In genomic region chr2:158745866-158746382, GRCh38 we compare ENCODE assay signal across 21 cellular contexts. TPM values are rescaled to one million over a fixed set of nuclear protein-coding genes. Genes with fewer than 3 reads are reported as not detected.
A peak's percentile ranks its signal among the peaks of the same experiment; 100 is the strongest.
DNase-seq lines count a peak whose midpoint lies in the region; ATAC-seq and TF ChIP-seq lines count a peak whose summit lies in the region.
"Had no signal": no experiment of that assay in that cellular context is flagged by ENCODE, and none has a peak within 500 bp of the region (broad histone marks: within the 10 kb centered on the region; RNA-seq: fewer than 3 reads in every experiment).

No MANE protein-coding gene starts in this region.

- peak; percentile 44 for TF ChIP-seq CTCF in activated CD8-positive, alpha-beta T cell treated with anti-CD3 and anti-CD28 coated beads for 36 hours (IDR thresholded peaks at IDR 0.05)
- TF ChIP-seq CTCF in Panc1 (IDR thresholded peaks at IDR 0.05) = peak; percentile 46
- TF ChIP-seq CTCF in glutamatergic neuron (IDR thresholded peaks at IDR 0.05; ENCODE audit: partially characterized antibody, unreplicated experiment) = no peak
- peak; percentile 9 for TF ChIP-seq CTCF in smooth muscle cell (IDR thresholded peaks at IDR 0.05; ENCODE audit: borderline replicate concordance, insufficient read depth, poor library complexity, severe bottlenecking)

- no peaks in the 10 kb centered on the region for H3K36me3 ChIP-seq in Panc1 (ENCODE audit: control insufficient read depth, insufficient read depth, low read length)
- no peaks in the 10 kb centered on the region for H3K36me3 ChIP-seq in smooth muscle cell (ENCODE audit: low read depth)
- H3K36me3 ChIP-seq: ascending aorta, BE2C, HAP-1, MG63, neutrophil, vagina had no signal

- peaks cover 3% of the 10 kb centered on the region for H3K4me1 Mint-ChIP-seq in activated CD8-positive, alpha-beta T cell treated with anti-CD3 and anti-CD28 coated beads for 36 hours (ENCODE audit: low read depth)
- H3K4me1 Mint-ChIP-seq in activated CD8-positive, alpha-beta T cell treated with anti-CD3 and anti-CD28 coated beads, Interleukin-2, amount 10 ng/mL, durations not matched to agents 7 days and 5 days (ENCODE audit: low read depth) = peaks cover 5% of the 10 kb centered on the region
- peaks cover 25% of the 10 kb centered on the region for H3K4me1 Mint-ChIP-seq in glutamatergic neuron (ENCODE audit: low read depth, unreplicated experiment)
- H3K4me1 Mint-ChIP-seq: activated naive CD4-positive, alpha-beta T cell treated with anti-CD3 and anti-CD28 coated beads, Interleukin-2, amount 50 U/mL, for 24 hours had no signal

- H3K27ac ChIP-seq in Panc1 (ENCODE audit: low read length) (no peak overlapping the region), smooth muscle cell (ENCODE audit: low read depth) (no peak overlapping the region)
- H3K27ac ChIP-seq: ascending aorta, neutrophil, vagina had no signal

- 46% methylated on average over 7 of the region's 7 CpGs for WGBS in smooth muscle cell (ENCODE audit: low lambda C conversion rate)

- H3K4me3 ChIP-seq in Panc1 (ENCODE audit: low read depth in 2 of 2, low read length in 2 of 2) = no peak overlapping the region
- no peak overlapping the region for H3K4me3 ChIP-seq in smooth muscle cell
- H3K4me3 ChIP-seq: ascending aorta, HAP-1, MG63, mucosa of descending colon, vagina had no signal

- H3K4me1 ChIP-seq in Panc1 (ENCODE audit: control insufficient read depth, insufficient read depth, low read length) = no peaks in the 10 kb centered on the region; the same call in none of the 2 replicates
- H3K4me1 ChIP-seq in smooth muscle cell (ENCODE audit: low read depth) = no peaks in the 10 kb centered on the region
- H3K4me1 ChIP-seq: ascending aorta, BE2C, Caco-2 had no signal

- no peaks in the 10 kb centered on the region for H3K36me3 Mint-ChIP-seq in activated CD8-positive, alpha-beta T cell treated with anti-CD3 and anti-CD28 coated beads for 36 hours (ENCODE audit: low read depth)
- H3K36me3 Mint-ChIP-seq in activated CD8-positive, alpha-beta T cell treated with anti-CD3 and anti-CD28 coated beads, Interleukin-2, amount 10 ng/mL, durations not matched to agents 7 days and 5 days (ENCODE audit: low read depth) = no peaks in the 10 kb centered on the region
- no peaks in the 10 kb centered on the region for H3K36me3 Mint-ChIP-seq in glutamatergic neuron (ENCODE audit: unreplicated experiment)
- H3K36me3 Mint-ChIP-seq: activated naive CD4-positive, alpha-beta T cell treated with anti-CD3 and anti-CD28 coated beads, Interleukin-2, amount 50 U/mL, for 24 hours had no signal

- no peaks in the 10 kb centered on the region for H3K9me3 Mint-ChIP-seq in activated CD8-positive, alpha-beta T cell treated with anti-CD3 and anti-CD28 coated beads for 36 hours
- no peaks in the 10 kb centered on the region for H3K9me3 Mint-ChIP-seq in activated CD8-positive, alpha-beta T cell treated with anti-CD3 and anti-CD28 coated beads, Interleukin-2, amount 10 ng/mL, durations not matched to agents 7 days and 5 days (ENCODE audit: insufficient read depth)
- H3K9me3 Mint-ChIP-seq in glutamatergic neuron (ENCODE audit: unreplicated experiment) = peaks cover 2% of the 10 kb centered on the region
- H3K9me3 Mint-ChIP-seq: activated naive CD4-positive, alpha-beta T cell treated with anti-CD3 and anti-CD28 coated beads, Interleukin-2, amount 50 U/mL, for 24 hours; activated T-cell treated with anti-CD3 and anti-CD28 coated beads, Interleukin-2, amount 50 U/mL, for 4 hours had no signal

- H3K27me3 ChIP-seq in Panc1 (ENCODE audit: control insufficient read depth, insufficient read depth, low read length) = peaks cover 20% of the 10 kb centered on the region
- peaks cover 34% of the 10 kb centered on the region for H3K27me3 ChIP-seq in smooth muscle cell (ENCODE audit: low read depth)
- H3K27me3 ChIP-seq: ascending aorta, BE2C, vagina had no signal

- no peak for DNase-seq in activated CD8-positive, alpha-beta T cell treated with anti-CD3 and anti-CD28 coated beads for 36 hours
- DNase-seq in activated CD8-positive, alpha-beta T cell treated with anti-CD3 and anti-CD28 coated beads, Interleukin-2, amount 10 ng/mL, durations not matched to agents 7 days and 5 days = no peak
- DNase-seq in Panc1 (ENCODE audit: low read depth, low spot score) (no peak), glutamatergic neuron (no peak), smooth muscle cell (lab: John Stamatoyannopoulos, UW; ENCODE audit: unreplicated experiment) (no peak), KBM-7 (no peak), NCI-H2196 (lab: John Stamatoyannopoulos, UW; ENCODE audit: unreplicated experiment) (no peak)
- DNase-seq: activated T-cell treated with anti-CD3 and anti-CD28 coated beads, Interleukin-2, amount 50 U/mL, for 4 hours; MG63 had no signal

- H3K4me2 ChIP-seq in smooth muscle cell = no peak overlapping the region

- H3F3A ChIP-seq in smooth muscle cell (ENCODE audit: low read depth) = peaks cover 4% of the 10 kb centered on the region

- POLR2A ChIA-PET in activated CD8-positive, alpha-beta T cell treated with anti-CD3 and anti-CD28 coated beads for 36 hours (lab: Charles Lee) = no interaction called here
- POLR2A ChIA-PET in activated CD8-positive, alpha-beta T cell treated with anti-CD3 and anti-CD28 coated beads, Interleukin-2, amount 10 ng/mL, durations not matched to agents 7 days and 5 days (lab: Charles Lee) = no interaction called here
- POLR2A ChIA-PET in Panc1 (lab: Charles Lee) = no interaction called here

- no peak overlapping the region for H3K27ac Mint-ChIP-seq in activated CD8-positive, alpha-beta T cell treated with anti-CD3 and anti-CD28 coated beads for 36 hours
- H3K27ac Mint-ChIP-seq in activated CD8-positive, alpha-beta T cell treated with anti-CD3 and anti-CD28 coated beads, Interleukin-2, amount 10 ng/mL, durations not matched to agents 7 days and 5 days = no peak overlapping the region
- H3K27ac Mint-ChIP-seq in glutamatergic neuron (ENCODE audit: unreplicated experiment) = no peak overlapping the region
- H3K27ac Mint-ChIP-seq: activated naive CD4-positive, alpha-beta T cell treated with anti-CD3 and anti-CD28 coated beads, Interleukin-2, amount 50 U/mL, for 24 hours; T-helper 17 cell had no signal

- BruUV-seq in Panc1 (replicated peaks; lab: Mats Ljungman, UMichigan) = no TSS peak

- H3K9me3 ChIP-seq in Panc1 (ENCODE audit: control insufficient read depth, insufficient read depth, low read depth, low read length) (no peaks in the 10 kb centered on the region), smooth muscle cell (replicated peaks; ENCODE audit: low read depth) (no peaks in the 10 kb centered on the region)
- H3K9me3 ChIP-seq: ascending aorta, BE2C, Caco-2, HAP-1, MG63, mucosa of descending colon, neutrophil, vagina had no signal

- peaks cover 14% of the 10 kb centered on the region for H3K27me3 Mint-ChIP-seq in activated CD8-positive, alpha-beta T cell treated with anti-CD3 and anti-CD28 coated beads for 36 hours
- H3K27me3 Mint-ChIP-seq in activated CD8-positive, alpha-beta T cell treated with anti-CD3 and anti-CD28 coated beads, Interleukin-2, amount 10 ng/mL, durations not matched to agents 7 days and 5 days (ENCODE audit: low read depth) = peaks cover 20% of the 10 kb centered on the region
- H3K27me3 Mint-ChIP-seq in glutamatergic neuron (ENCODE audit: unreplicated experiment) = peaks cover 3% of the 10 kb centered on the region

- H3K9ac ChIP-seq in smooth muscle cell (ENCODE audit: low read depth) = no peak overlapping the region

- CTCF ChIA-PET in activated CD8-positive, alpha-beta T cell treated with anti-CD3 and anti-CD28 coated beads for 36 hours (lab: Charles Lee) = interaction anchor here (0.7 to 6.7 kb wide), 21 partner anchors 9 to 725 kb away, joined by 3 to 51 read pairs (median 4); no protein-coding TSS in a partner anchor
- CTCF ChIA-PET in activated CD8-positive, alpha-beta T cell treated with anti-CD3 and anti-CD28 coated beads, Interleukin-2, amount 10 ng/mL, durations not matched to agents 7 days and 5 days (lab: Charles Lee) = interaction anchor here (0.7 to 5.2 kb wide), 11 partner anchors 9 to 1161 kb away, joined by 3 to 41 read pairs (median 4); no protein-coding TSS in a partner anchor
- CTCF ChIA-PET in Panc1 (lab: Charles Lee) = interaction anchor here (0.6 to 2.4 kb wide), 7 partner anchors 9 to 1173 kb away, joined by 3 to 11 read pairs (median 5); no protein-coding TSS in a partner anchor

- intact Hi-C loops in activated CD8-positive, alpha-beta T cell treated with anti-CD3 and anti-CD28 coated beads for 36 hours (cut with micrococcal nuclease) = loop anchor here (5.0 kb wide), 1 partner anchor 564 kb away; no protein-coding TSS in a partner anchor
- intact Hi-C loops in Panc1 (cut with micrococcal nuclease; ENCODE audit: unreplicated experiment) = loop anchor here (5.0 to 10.0 kb wide), 2 partner anchors 724 to 1251 kb away; no protein-coding TSS in a partner anchor

- no peaks in the 10 kb centered on the region for H4K20me1 ChIP-seq in smooth muscle cell (ENCODE audit: low read depth)

- H3K79me2 ChIP-seq in smooth muscle cell (ENCODE audit: low read depth) = no peaks in the 10 kb centered on the region

- no peak overlapping the region for H3K4me3 Mint-ChIP-seq in activated CD8-positive, alpha-beta T cell treated with anti-CD3 and anti-CD28 coated beads for 36 hours
- no peak overlapping the region for H3K4me3 Mint-ChIP-seq in activated CD8-positive, alpha-beta T cell treated with anti-CD3 and anti-CD28 coated beads, Interleukin-2, amount 10 ng/mL, durations not matched to agents 7 days and 5 days
- peak overlapping the region; percentile 53 for H3K4me3 Mint-ChIP-seq in glutamatergic neuron (ENCODE audit: unreplicated experiment)
- H3K4me3 Mint-ChIP-seq: activated naive CD4-positive, alpha-beta T cell treated with anti-CD3 and anti-CD28 coated beads, Interleukin-2, amount 50 U/mL, for 24 hours; activated T-cell treated with anti-CD3 and anti-CD28 coated beads, Interleukin-2, amount 50 U/mL, for 4 hours; T-helper 17 cell had no signal

- ATAC-seq in activated CD8-positive, alpha-beta T cell treated with anti-CD3 and anti-CD28 coated beads for 36 hours = no peak
- no peak for ATAC-seq in activated CD8-positive, alpha-beta T cell treated with anti-CD3 and anti-CD28 coated beads, Interleukin-2, amount 10 ng/mL, durations not matched to agents 7 days and 5 days
- no peak for ATAC-seq in Panc1
- ATAC-seq in GM18498 (IDR thresholded peaks at IDR 0.05; ENCODE audit: unreplicated experiment) = no peak

- in situ Hi-C loops in Panc1 (cut with HindIII; ENCODE audit: low pct_unique_long_range_greater_than_20kb, low sequenced_read_pairs) (no loop called here), KBM-7 (cut with MboI; ENCODE audit: low pct_unique_long_range_greater_than_20kb, low sequenced_read_pairs) (loop anchor here (25.0 kb wide), 1 partner anchor 709 kb away; no protein-coding TSS in a partner anchor)

- H2AFZ ChIP-seq in smooth muscle cell (ENCODE audit: low read depth) = no peak overlapping the region

RNA-seq across cellular contexts. Expression of gene DAPL1, which starts 49.2 kb away (rescaled TPM):
- not detected for total RNA-seq in activated CD8-positive, alpha-beta T cell treated with anti-CD3 and anti-CD28 coated beads for 36 hours
- not detected for total RNA-seq in activated CD8-positive, alpha-beta T cell treated with anti-CD3 and anti-CD28 coated beads, Interleukin-2, amount 10 ng/mL, durations not matched to agents 7 days and 5 days
- total RNA-seq in Panc1 (2021; ENCODE audit: unreplicated experiment) (not detected), glutamatergic neuron (ENCODE audit: unreplicated experiment) (not detected), smooth muscle cell (not detected in 2 replicates)
- not detected for polyA plus RNA-seq in Panc1 (2012; ENCODE audit: insufficient read length)
- 0.35 TPM in 1 of 2 replicates, not detected in the other for polyA plus RNA-seq in smooth muscle cell
- total RNA-seq: A172; activated T-cell treated with anti-CD3 and anti-CD28 coated beads, Interleukin-2, amount 50 U/mL, for 4 hours; ascending aorta; Caco-2; left lobe of liver; T-helper 17 cell had no signal
